In the genomic region with DNA sequence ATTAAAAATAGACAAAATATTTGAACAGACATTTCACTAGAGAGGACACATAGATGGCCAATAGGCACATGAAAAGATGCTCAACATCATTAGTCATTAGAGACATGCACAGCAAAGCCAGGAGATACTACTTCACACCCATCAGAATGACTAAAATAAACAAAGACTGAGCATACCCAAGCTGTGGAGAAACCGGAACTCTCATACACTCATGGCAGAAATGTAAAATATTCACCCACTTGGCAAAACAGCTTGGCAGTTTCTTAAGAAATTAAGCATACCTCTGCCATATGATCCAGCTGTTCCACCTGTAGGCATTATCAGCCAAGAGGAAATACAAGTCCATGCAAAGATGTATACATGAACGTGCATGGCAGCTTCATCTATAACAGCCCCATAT, we compare ENCODE assay signal across 27 cellular contexts.
DNase-seq lines count a peak whose midpoint lies in the region; TF ChIP-seq lines count a peak whose summit lies in the region.
"Had no signal": no experiment of that assay in that cellular context is flagged by ENCODE, and none has a peak within 500 bp of the region (broad histone marks: within the 10 kb centered on the region; RNA-seq: fewer than 3 reads in every experiment).

No MANE protein-coding gene starts in this region.

- no peaks in the 10 kb centered on the region for H3K9me3 Mint-ChIP-seq in HFFc6
- H3K9me3 Mint-ChIP-seq: activated naive CD4-positive, alpha-beta T cell treated with anti-CD3 and anti-CD28 coated beads, Interleukin-2, amount 10 ng/mL, durations not matched to agents 7 days and 5 days; activated T-helper 1 cell treated with anti-CD3 and anti-CD28 coated beads, Interleukin-12 subunit alpha, Interleukin-12 subunit beta, Interleukin-2, Interleukin-4 antibody, amounts not matched to agents 30 ng/mL and 10 ng/mL and 1 ng/mL, durations not matched to agents 14 hours and 24 hours and 36 hours; nephron progenitor cell had no signal

- peak overlapping the region; percentile 3; the same call in 1 of the 2 replicates for H3K27ac Mint-ChIP-seq in HFFc6
- H3K27ac Mint-ChIP-seq: activated naive CD4-positive, alpha-beta T cell treated with anti-CD3 and anti-CD28 coated beads, Interleukin-2, amount 10 ng/mL, durations not matched to agents 7 days and 5 days; activated T-helper 1 cell treated with anti-CD3 and anti-CD28 coated beads, Interleukin-12 subunit alpha, Interleukin-12 subunit beta, Interleukin-2, Interleukin-4 antibody, amounts not matched to agents 30 ng/mL and 10 ng/mL and 1 ng/mL, durations not matched to agents 14 hours and 24 hours and 36 hours; H9; nephron progenitor cell had no signal

- no peaks in the 10 kb centered on the region for H3K79me2 ChIP-seq in ACC112 (ENCODE audit: control insufficient read depth, insufficient read depth, low read length, unreplicated experiment)

- peak overlapping the region; percentile 26 for H3K27ac ChIP-seq in ACC112 (ENCODE audit: low read depth, low read length)
- H3K27ac ChIP-seq: ovary, tibial nerve had no signal

- no peaks in the 10 kb centered on the region for H3K9me3 ChIP-seq in adipocyte (ENCODE audit: control insufficient read depth, low read length)
- H3K9me3 ChIP-seq: BE2C, ovary, tibial nerve had no signal

- H3K27me3 ChIP-seq in ACC112 (ENCODE audit: insufficient read depth, low read length) (no peaks in the 10 kb centered on the region), adipocyte (replicated peaks; ENCODE audit: control insufficient read depth, insufficient read depth, low read length) (no peaks in the 10 kb centered on the region)
- H3K27me3 ChIP-seq: BE2C, ovary, tibial nerve had no signal

- DNase-seq in HFFc6 (peak; percentile 78), adipocyte (ENCODE audit: low read depth) (peak; percentile 31), fibroblast of the aortic adventitia (ENCODE audit: low read depth) (peak; percentile 29), occipital lobe (lab: John Stamatoyannopoulos, UW) (no peak), NCI-H2107 treated with DMSO at 0.1 percent for 48 hours (lab: John Stamatoyannopoulos, UW; ENCODE audit: unreplicated experiment) (no peak)
- DNase-seq in stimulated activated CD4-positive, alpha-beta T cell treated with anti-CD3 and anti-CD28 coated beads, Interleukin-2, amount 100 ng/mL, for 24 hours = no peak
- no peak for DNase-seq in stimulated activated CD4-positive, alpha-beta T cell treated with anti-CD3 and anti-CD28 coated beads, Interleukin-4, amount 100 ng/mL, for 1 hour
- DNase-seq: activated CD4-positive, alpha-beta T cell treated with anti-CD3 and anti-CD28 coated beads, Interleukin-2, amount 50 U/mL, for 48 hours; activated CD4-positive, CD25-positive, alpha-beta regulatory T cell; activated naive CD4-positive, alpha-beta T cell treated with anti-CD3 and anti-CD28 coated beads, Interleukin-2, amount 10 ng/mL, durations not matched to agents 7 days and 5 days; BE2C; DMS53; H9; KBM-7; kidney; NCI-H1436 treated with DMSO at 0.1 percent for 48 hours; NCI-H2107; NCI-H446; NCI-H82; nephron progenitor cell; ovary; SHP77; SW 1271 had no signal

- no peak overlapping the region for H3K9ac ChIP-seq in adipocyte (ENCODE audit: low read length)

- TF ChIP-seq CTCF in HFFc6 (IDR thresholded peaks at IDR 0.05) (no peak), fibroblast of the aortic adventitia (IDR thresholded peaks at IDR 0.05; ENCODE audit: insufficient read depth, low read length) (no peak)

- H3K4me3 ChIP-seq in ACC112 (ENCODE audit: low read depth, low read length) (no peak overlapping the region), adipocyte (ENCODE audit: low read length) (no peak overlapping the region), fibroblast of the aortic adventitia (ENCODE audit: low read depth, low read length) (no peak overlapping the region)
- H3K4me3 ChIP-seq: lung, ovary, tibial nerve had no signal

- H3K27me3 Mint-ChIP-seq in HFFc6 (ENCODE audit: insufficient read depth) = no peaks in the 10 kb centered on the region; the same call in 1 of the 2 replicates
- H3K27me3 Mint-ChIP-seq: activated naive CD4-positive, alpha-beta T cell treated with anti-CD3 and anti-CD28 coated beads, Interleukin-2, amount 10 ng/mL, durations not matched to agents 7 days and 5 days had no signal

- no peak overlapping the region for H2AFZ ChIP-seq in ACC112 (ENCODE audit: low read length, unreplicated experiment)

- no peak overlapping the region for H3K4me3 Mint-ChIP-seq in HFFc6
- H3K4me3 Mint-ChIP-seq: activated naive CD4-positive, alpha-beta T cell treated with anti-CD3 and anti-CD28 coated beads, Interleukin-2, amount 10 ng/mL, durations not matched to agents 7 days and 5 days; activated T-helper 1 cell treated with anti-CD3 and anti-CD28 coated beads, Interleukin-12 subunit alpha, Interleukin-12 subunit beta, Interleukin-2, Interleukin-4 antibody, amounts not matched to agents 30 ng/mL and 10 ng/mL and 1 ng/mL, durations not matched to agents 14 hours and 24 hours and 36 hours; H9; nephron progenitor cell had no signal

- H3K4me1 ChIP-seq in ACC112 (ENCODE audit: control insufficient read depth, insufficient read depth, low read length, unreplicated experiment) = peaks cover 21% of the 10 kb centered on the region
- H3K4me1 ChIP-seq in adipocyte (ENCODE audit: control insufficient read depth, insufficient read depth, low read length) = peaks cover 15% of the 10 kb centered on the region
- H3K4me1 ChIP-seq: BE2C, tibial nerve had no signal

- peaks cover 63% of the 10 kb centered on the region for H3K4me1 Mint-ChIP-seq in HFFc6 (ENCODE audit: low read depth)
- H3K4me1 Mint-ChIP-seq: activated naive CD4-positive, alpha-beta T cell treated with anti-CD3 and anti-CD28 coated beads, Interleukin-2, amount 10 ng/mL, durations not matched to agents 7 days and 5 days; H9 had no signal

- peaks cover 11% of the 10 kb centered on the region for H3K36me3 Mint-ChIP-seq in HFFc6 (ENCODE audit: low read depth)
- H3K36me3 Mint-ChIP-seq: activated naive CD4-positive, alpha-beta T cell treated with anti-CD3 and anti-CD28 coated beads, Interleukin-2, amount 10 ng/mL, durations not matched to agents 7 days and 5 days had no signal

- no peaks in the 10 kb centered on the region for H3K36me3 ChIP-seq in ACC112 (ENCODE audit: insufficient read depth, low read length)
- no peaks in the 10 kb centered on the region for H3K36me3 ChIP-seq in adipocyte (ENCODE audit: control insufficient read depth, insufficient read depth, low read length, severe bottlenecking)
- H3K36me3 ChIP-seq: BE2C, ovary, tibial nerve had no signal

Comparison
In these comparisons a context has a peak if more than half of its experiments do, and no peak if none do; other contexts are left out.
1. DNase-seq: peak in HFFc6 (single experiment), adipocyte (single experiment) and fibroblast of the aortic adventitia (single experiment); none in occipital lobe (single experiment), stimulated activated CD4-positive, alpha-beta T cell treated with anti-CD3 and anti-CD28 coated beads, Interleukin-2, amount 100 ng/mL, for 24 hours (0 of 2), stimulated activated CD4-positive, alpha-beta T cell treated with anti-CD3 and anti-CD28 coated beads, Interleukin-4, amount 100 ng/mL, for 1 hour (single experiment) and NCI-H2107 treated with DMSO at 0.1 percent for 48 hours (single experiment).